ENCODE assay signal across 1 cellular context in genomic region chr14:24337144-24337823, GRCh38.
TF ChIP-seq lines count a peak whose summit lies in the region.

No MANE protein-coding gene starts in this region.

TF ChIP-seq in WTC11, 78 proteins besides CTCF, POLR2A, EP300 and RAD21:
- TF ChIP-seq FOXJ3 (CRISPR knock-in tag; IDR thresholded peaks at IDR 0.05; ENCODE audit: borderline replicate concordance) (no peak), MXD4 (CRISPR knock-in tag; IDR thresholded peaks at IDR 0.05; ENCODE audit: borderline replicate concordance) (no peak), ZNF121 (CRISPR knock-in tag; IDR thresholded peaks at IDR 0.05) (no peak), ZMAT4 (CRISPR knock-in tag; IDR thresholded peaks at IDR 0.05) (no peak)
